ENCODE assay signal across 9 cellular contexts in the genomic region with DNA sequence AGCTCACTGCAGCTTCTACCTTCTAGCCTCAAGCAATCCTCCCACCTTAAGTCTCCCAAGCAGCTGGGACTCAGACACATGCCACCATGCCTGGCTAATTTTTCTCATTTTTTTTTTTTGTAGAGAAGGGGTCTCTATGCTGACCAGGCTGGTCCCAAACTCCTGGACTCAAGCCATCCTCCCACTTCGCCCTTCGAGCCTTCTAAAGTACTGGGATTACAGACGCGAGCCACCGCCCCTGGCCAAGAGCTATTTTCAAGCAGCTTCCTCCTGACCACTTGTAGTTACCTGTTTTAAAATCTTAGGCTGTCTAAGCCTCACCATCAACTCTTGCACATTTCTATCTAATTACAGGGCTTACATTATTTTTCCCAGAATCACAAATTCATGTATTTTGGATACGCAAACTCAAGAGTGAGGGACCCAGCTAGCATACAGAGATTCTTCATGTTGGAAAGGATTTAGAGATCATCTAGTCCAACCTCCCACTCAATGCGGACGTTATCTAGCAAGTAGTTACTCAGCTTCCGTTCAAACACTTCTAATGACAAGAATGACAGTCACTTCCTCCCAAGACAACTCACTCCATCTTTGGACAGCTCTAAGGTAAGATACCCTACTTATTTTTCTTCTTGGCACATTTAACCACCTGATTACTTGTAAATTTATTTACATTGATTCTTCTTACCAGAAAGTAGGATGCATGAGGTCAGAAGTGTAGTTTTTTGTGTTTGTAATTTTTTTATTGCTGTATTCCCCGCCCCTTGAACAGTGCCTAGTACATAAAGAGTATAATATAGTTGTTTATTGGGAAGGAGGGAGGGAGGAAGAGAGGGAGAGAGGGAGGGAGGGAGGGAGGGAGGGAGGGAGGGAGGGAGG.
A peak's percentile ranks its signal among the peaks of the same experiment; 100 is the strongest.
DNase-seq lines count a peak whose midpoint lies in the region; ATAC-seq and TF ChIP-seq lines count a peak whose summit lies in the region.
"Had no signal": no experiment of that assay in that cellular context is flagged by ENCODE, and none has a peak within 500 bp of the region (broad histone marks: within the 10 kb centered on the region; RNA-seq: fewer than 3 reads in every experiment).

No MANE protein-coding gene starts in this region.

- ATAC-seq in T-helper 17 cell, result peak; percentile 89
- no peak for ATAC-seq in GM18517 (IDR thresholded peaks at IDR 0.05; ENCODE audit: unreplicated experiment)
- no peak for ATAC-seq in GM18907 (IDR thresholded peaks at IDR 0.05; ENCODE audit: unreplicated experiment)

- CTCF ChIA-PET in HEK293 (lab: Yijun Ruan, JAX), result interaction anchor here (0.6 to 12.9 kb wide), 6 partner anchors 9 to 92 kb away, joined by 3 to 333 read pairs (median 4); no protein-coding TSS in a partner anchor

- POLR2A ChIA-PET in HEK293 (lab: Yijun Ruan, JAX), result interaction anchor here (0.5 to 1.5 kb wide), 3 partner anchors 66 to 89 kb away, joined by 3 to 6 read pairs (median 5); a partner anchor contains a TSS

- H3K9me3 ChIP-seq in HEK293 (ENCODE audit: control insufficient read depth, insufficient read depth, low read depth, low read length), result no peaks in the 10 kb centered on the region
- no peaks in the 10 kb centered on the region for H3K9me3 ChIP-seq in T-helper 17 cell (ENCODE audit: control insufficient read depth, low read length, poor library complexity, severe bottlenecking)
- no peaks in the 10 kb centered on the region for H3K9me3 ChIP-seq in HAP-1

- DNase-seq in T-helper 17 cell, result no peak
- DNase-seq in epithelial cell of esophagus (ENCODE audit: low read depth), result peak; percentile 76
- DNase-seq in stimulated activated CD4-positive, alpha-beta T cell treated with anti-CD3 and anti-CD28 coated beads, Interleukin-2, amount 100 ng/mL, for 4 hours (ENCODE audit: low read depth), result peak; percentile 42
- no peak for DNase-seq in retina
- no peak for DNase-seq in HAP-1 (ENCODE audit: low spot score in 2 of 2)
- DNase-seq: mesendoderm had no signal

- H3K27me3 Mint-ChIP-seq in T-helper 17 cell, result no peaks in the 10 kb centered on the region

- H3K4me3 Mint-ChIP-seq in T-helper 17 cell, result peak overlapping the region; percentile 85

- peak overlapping the region; percentile 97 for H3K27ac Mint-ChIP-seq in T-helper 17 cell

- H3K4me3 ChIP-seq in HEK293 (ENCODE audit: low read depth, low read length) (no peak overlapping the region), epithelial cell of esophagus (ENCODE audit: low read length) (no peak overlapping the region), HAP-1 (no peak overlapping the region)

- peaks cover 5% of the 10 kb centered on the region for H3K36me3 Mint-ChIP-seq in T-helper 17 cell (ENCODE audit: low read depth)

- peaks cover 51% of the 10 kb centered on the region for H3K4me1 Mint-ChIP-seq in T-helper 17 cell

- peaks cover 32% of the 10 kb centered on the region for H3K4me1 ChIP-seq in HEK293 (ENCODE audit: control insufficient read depth, insufficient read depth, low read length)
- H3K4me1 ChIP-seq in HAP-1, result peaks cover 8% of the 10 kb centered on the region; the same call in 1 of the 2 replicates

- H3K27me3 ChIP-seq in HAP-1 (ENCODE audit: low read depth), result no peaks in the 10 kb centered on the region

- in situ Hi-C loops in HAP-1 (cut with MboI; ENCODE audit: low sequenced_read_pairs), result no loop called here

- no peak overlapping the region for H3K27ac ChIP-seq in HEK293 (ENCODE audit: extremely low read depth, low read depth, low read length)

- H3K36me3 ChIP-seq in HEK293 (ENCODE audit: control insufficient read depth in 2 of 2, insufficient read depth in 1 of 2, low read length in 2 of 2) (peaks cover 0 to 24% of the 10 kb centered on the region in 2 experiments; a peak in 2 of 3 replicates), HAP-1 (replicated peaks) (peaks cover 10% of the 10 kb centered on the region)

- no peak for TF ChIP-seq CTCF in HEK293 (tag by site-specific recombination; IDR thresholded peaks at IDR 0.05)
- no peak for TF ChIP-seq CTCF in epithelial cell of esophagus (IDR thresholded peaks at IDR 0.05; ENCODE audit: insufficient read depth, low read depth, low read length, missing control alignments)

TF ChIP-seq in HEK293, 187 proteins besides CTCF, POLR2A, EP300 and RAD21 (continues in another document):
- TF ChIP-seq GFI1B (tag by site-specific recombination; IDR thresholded peaks at IDR 0.05) (no peak), HOXC10 (CRISPR knock-in tag; IDR thresholded peaks at IDR 0.05) (no peak), ZNF677 (tag by site-specific recombination; IDR thresholded peaks at IDR 0.05) (no peak), ZNF624 (tag by site-specific recombination; IDR thresholded peaks at IDR 0.05) (no peak), ZNF776 (tag by site-specific recombination; IDR thresholded peaks at IDR 0.05; ENCODE audit: borderline replicate concordance) (no peak), ZNF366 (tag by site-specific recombination; conservative IDR thresholded peaks at IDR 0.05) (peak; percentile 25; the same call in 1 of the 2 replicates), ZNF843 (tag by site-specific recombination; IDR thresholded peaks at IDR 0.05) (no peak), ZNF660 (tag by site-specific recombination; IDR thresholded peaks at IDR 0.05) (no peak), ZNF600 (tag by site-specific recombination; IDR thresholded peaks at IDR 0.05) (no peak; the same call in 1 of the 2 replicates), ZNF394 (tag by site-specific recombination; IDR thresholded peaks at IDR 0.05; ENCODE audit: borderline replicate concordance) (no peak), YY2 (tag by site-specific recombination; IDR thresholded peaks at IDR 0.05) (no peak)
- TF ChIP-seq, protein P1, sequence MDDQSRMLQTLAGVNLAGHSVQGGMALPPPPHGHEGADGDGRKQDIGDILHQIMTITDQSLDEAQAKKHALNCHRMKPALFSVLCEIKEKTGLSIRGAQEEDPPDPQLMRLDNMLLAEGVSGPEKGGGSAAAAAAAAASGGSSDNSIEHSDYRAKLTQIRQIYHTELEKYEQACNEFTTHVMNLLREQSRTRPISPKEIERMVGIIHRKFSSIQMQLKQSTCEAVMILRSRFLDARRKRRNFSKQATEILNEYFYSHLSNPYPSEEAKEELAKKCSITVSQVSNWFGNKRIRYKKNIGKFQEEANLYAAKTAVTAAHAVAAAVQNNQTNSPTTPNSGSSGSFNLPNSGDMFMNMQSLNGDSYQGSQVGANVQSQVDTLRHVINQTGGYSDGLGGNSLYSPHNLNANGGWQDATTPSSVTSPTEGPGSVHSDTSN (CRISPR knock-in tag; IDR thresholded peaks at IDR 0.05), result no peak
- TF ChIP-seq, protein P2, sequence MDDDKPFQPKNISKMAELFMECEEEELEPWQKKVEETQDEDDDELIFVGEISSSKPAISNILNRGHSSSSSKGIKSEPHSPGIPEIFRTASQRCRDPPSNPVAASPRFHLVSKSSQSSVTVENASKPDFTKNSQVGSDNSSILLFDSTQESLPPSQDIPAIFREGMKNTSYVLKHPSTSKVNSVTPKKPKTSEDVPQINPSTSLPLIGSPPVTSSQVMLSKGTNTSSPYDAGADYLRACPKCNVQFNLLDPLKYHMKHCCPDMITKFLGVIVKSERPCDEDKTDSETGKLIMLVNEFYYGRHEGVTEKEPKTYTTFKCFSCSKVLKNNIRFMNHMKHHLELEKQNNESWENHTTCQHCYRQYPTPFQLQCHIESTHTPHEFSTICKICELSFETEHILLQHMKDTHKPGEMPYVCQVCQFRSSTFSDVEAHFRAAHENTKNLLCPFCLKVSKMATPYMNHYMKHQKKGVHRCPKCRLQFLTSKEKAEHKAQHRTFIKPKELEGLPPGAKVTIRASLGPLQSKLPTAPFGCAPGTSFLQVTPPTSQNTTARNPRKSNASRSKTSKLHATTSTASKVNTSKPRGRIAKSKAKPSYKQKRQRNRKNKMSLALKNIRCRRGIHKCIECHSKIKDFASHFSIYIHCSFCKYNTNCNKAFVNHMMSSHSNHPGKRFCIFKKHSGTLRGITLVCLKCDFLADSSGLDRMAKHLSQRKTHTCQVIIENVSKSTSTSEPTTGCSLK (tag by site-specific recombination; IDR thresholded peaks at IDR 0.05), result no peak
- TF ChIP-seq, protein P3, sequence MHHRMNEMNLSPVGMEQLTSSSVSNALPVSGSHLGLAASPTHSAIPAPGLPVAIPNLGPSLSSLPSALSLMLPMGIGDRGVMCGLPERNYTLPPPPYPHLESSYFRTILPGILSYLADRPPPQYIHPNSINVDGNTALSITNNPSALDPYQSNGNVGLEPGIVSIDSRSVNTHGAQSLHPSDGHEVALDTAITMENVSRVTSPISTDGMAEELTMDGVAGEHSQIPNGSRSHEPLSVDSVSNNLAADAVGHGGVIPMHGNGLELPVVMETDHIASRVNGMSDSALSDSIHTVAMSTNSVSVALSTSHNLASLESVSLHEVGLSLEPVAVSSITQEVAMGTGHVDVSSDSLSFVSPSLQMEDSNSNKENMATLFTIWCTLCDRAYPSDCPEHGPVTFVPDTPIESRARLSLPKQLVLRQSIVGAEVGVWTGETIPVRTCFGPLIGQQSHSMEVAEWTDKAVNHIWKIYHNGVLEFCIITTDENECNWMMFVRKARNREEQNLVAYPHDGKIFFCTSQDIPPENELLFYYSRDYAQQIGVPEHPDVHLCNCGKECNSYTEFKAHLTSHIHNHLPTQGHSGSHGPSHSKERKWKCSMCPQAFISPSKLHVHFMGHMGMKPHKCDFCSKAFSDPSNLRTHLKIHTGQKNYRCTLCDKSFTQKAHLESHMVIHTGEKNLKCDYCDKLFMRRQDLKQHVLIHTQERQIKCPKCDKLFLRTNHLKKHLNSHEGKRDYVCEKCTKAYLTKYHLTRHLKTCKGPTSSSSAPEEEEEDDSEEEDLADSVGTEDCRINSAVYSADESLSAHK (tag by site-specific recombination; IDR thresholded peaks at IDR 0.05), result no peak
- TF ChIP-seq, protein P4, sequence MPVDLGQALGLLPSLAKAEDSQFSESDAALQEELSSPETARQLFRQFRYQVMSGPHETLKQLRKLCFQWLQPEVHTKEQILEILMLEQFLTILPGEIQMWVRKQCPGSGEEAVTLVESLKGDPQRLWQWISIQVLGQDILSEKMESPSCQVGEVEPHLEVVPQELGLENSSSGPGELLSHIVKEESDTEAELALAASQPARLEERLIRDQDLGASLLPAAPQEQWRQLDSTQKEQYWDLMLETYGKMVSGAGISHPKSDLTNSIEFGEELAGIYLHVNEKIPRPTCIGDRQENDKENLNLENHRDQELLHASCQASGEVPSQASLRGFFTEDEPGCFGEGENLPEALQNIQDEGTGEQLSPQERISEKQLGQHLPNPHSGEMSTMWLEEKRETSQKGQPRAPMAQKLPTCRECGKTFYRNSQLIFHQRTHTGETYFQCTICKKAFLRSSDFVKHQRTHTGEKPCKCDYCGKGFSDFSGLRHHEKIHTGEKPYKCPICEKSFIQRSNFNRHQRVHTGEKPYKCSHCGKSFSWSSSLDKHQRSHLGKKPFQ (tag by site-specific recombination; IDR thresholded peaks at IDR 0.05), result no peak

Comparison
In these comparisons a context has a peak if more than half of its experiments do, and no peak if none do; other contexts are left out.
1. DNase-seq: peak in epithelial cell of esophagus (single experiment) and stimulated activated CD4-positive, alpha-beta T cell treated with anti-CD3 and anti-CD28 coated beads, Interleukin-2, amount 100 ng/mL, for 4 hours (single experiment); none in T-helper 17 cell (0 of 3), retina (single experiment) and HAP-1 (0 of 2).